8 cellular contexts compared by ENCODE assay signal in genomic region chr3:44339181-44339741, GRCh38. TPM values are rescaled to one million over a fixed set of nuclear protein-coding genes. Genes with fewer than 3 reads are reported as not detected.
DNase-seq lines count a peak whose midpoint lies in the region; ATAC-seq, FAIRE-seq and TF ChIP-seq lines count a peak whose summit lies in the region.

No MANE protein-coding gene starts in this region.

- peak overlapping the region; percentile 70 for H3K9ac ChIP-seq in DND-41 (ENCODE audit: low read depth, low read length)

- TF ChIP-seq CTCF in DND-41 (IDR thresholded peaks at IDR 0.05; ENCODE audit: borderline replicate concordance, extremely low read depth, low read length, poor library complexity, severe bottlenecking), result no peak
- TF ChIP-seq CTCF in PC-9 (conservative IDR thresholded peaks at IDR 0.05), result no peak
- no peak for TF ChIP-seq CTCF in esophagus muscularis mucosa (IDR thresholded peaks at IDR 0.05)
- no peak for TF ChIP-seq CTCF in pancreas (IDR thresholded peaks at IDR 0.05)

- POLR2A ChIA-PET in PC-9 (lab: Charles Lee; ENCODE audit: unreplicated experiment), result no interaction called here

- no peaks in the 10 kb centered on the region for H3K27me3 ChIP-seq in DND-41 (ENCODE audit: insufficient read depth, low read length, poor library complexity)
- no peaks in the 10 kb centered on the region for H3K27me3 ChIP-seq in PC-9 (ENCODE audit: insufficient read depth, low read depth)
- no peaks in the 10 kb centered on the region for H3K27me3 ChIP-seq in esophagus muscularis mucosa
- H3K27me3 ChIP-seq in pancreas, result no peaks in the 10 kb centered on the region

- H3K4me2 ChIP-seq in DND-41 (ENCODE audit: insufficient read depth, low read length) (peak overlapping the region; percentile 81), PC-9 (peak overlapping the region; percentile 95)

- TF ChIP-seq EP300 in esophagus muscularis mucosa (IDR thresholded peaks at IDR 0.05), result no peak

- no peak for ATAC-seq in DND-41 (ENCODE audit: insufficient read depth, low read depth)
- ATAC-seq in pancreas, result no peak

- TSS peak; percentile 36 for BruUV-seq in PC-9 (replicated peaks; lab: Mats Ljungman, UMichigan)

- H2AFZ ChIP-seq in DND-41 (ENCODE audit: low read depth, low read length) (peak overlapping the region; percentile 95), PC-9 (peak overlapping the region; percentile 92)

- intact Hi-C loops in PC-9 (cut with micrococcal nuclease; ENCODE audit: unreplicated experiment) (loop anchor here (5.0 to 10.0 kb wide), 2 partner anchors 138 to 794 kb away; partner anchors contain the start of gene ZNF445), esophagus muscularis mucosa (cut with DNase I) (loop anchor here (5.0 kb wide), 1 partner anchor 173 kb away; no protein-coding TSS in a partner anchor), pancreas (cut with DNase I) (no loop called here)

- FAIRE-seq in pancreas (lab: Jason Lieb, UNC), result peak; percentile 29
- FAIRE-seq in GM12892 (lab: Jason Lieb, UNC), result no peak

- TF ChIP-seq POLR2A in esophagus muscularis mucosa (IDR thresholded peaks at IDR 0.05; ENCODE audit: low read depth) (no peak), GM12892 (IDR thresholded peaks at IDR 0.05; ENCODE audit: low read depth, low read length) (no peak)

- H3K27ac ChIP-seq in DND-41 (ENCODE audit: low read length) (peak overlapping the region; percentile 96), PC-9 (peak overlapping the region; percentile 63), esophagus muscularis mucosa (replicated peaks in 1 of 4) (peak overlapping the region; percentile 94 to 99 (median 96)), pancreas (peak overlapping the region; percentile 92 to 100 (median 99))

- H3K9me2 ChIP-seq in PC-9 (ENCODE audit: insufficient read depth), result no peaks in the 10 kb centered on the region

- H3K4me1 ChIP-seq in DND-41 (ENCODE audit: insufficient read depth, low read length) (peaks cover 25% of the 10 kb centered on the region), PC-9 (replicated peaks; ENCODE audit: insufficient read depth) (peaks cover 19% of the 10 kb centered on the region), esophagus muscularis mucosa (peaks cover 33 to 57% (median 50%) of the 10 kb centered on the region in 4 donors), pancreas (peaks cover 0 to 19% (median 9%) of the 10 kb centered on the region in 3 donors)

- 14% methylated on average over 7 of the region's 7 CpGs for WGBS in esophagus muscularis mucosa
- 3 to 5% methylated on average over 7 of the region's 7 CpGs for WGBS in pancreas, 2 donors

- H3K9me3 ChIP-seq in DND-41 (ENCODE audit: insufficient read depth, low read length, severe bottlenecking) (no peaks in the 10 kb centered on the region), PC-9 (ENCODE audit: insufficient read depth, low read depth) (no peaks in the 10 kb centered on the region), esophagus muscularis mucosa (no peaks in the 10 kb centered on the region), pancreas (no peaks in the 10 kb centered on the region)

- H4K20me1 ChIP-seq in DND-41 (ENCODE audit: insufficient read depth, low read length), result no peaks in the 10 kb centered on the region
- H4K20me1 ChIP-seq in PC-9 (ENCODE audit: insufficient read depth), result no peaks in the 10 kb centered on the region

- H3K4me3 ChIP-seq in DND-41 (ENCODE audit: low read depth in 1 of 2, low read length in 2 of 2) (peak overlapping the region; percentile 45 to 69), PC-9 (peak overlapping the region; percentile 69), esophagus muscularis mucosa (peak overlapping the region; percentile 69 to 86 (median 82)), pancreas (peak overlapping the region; percentile 60 to 75 (median 64))

- CTCF ChIA-PET in PC-9 (lab: Charles Lee), result no interaction called here

- H3K79me2 ChIP-seq in DND-41 (ENCODE audit: insufficient read depth, low read length) (peaks cover 36% of the 10 kb centered on the region), PC-9 (ENCODE audit: low read depth) (peaks cover 20% of the 10 kb centered on the region)

- H3K36me3 ChIP-seq in DND-41 (ENCODE audit: insufficient read depth, low read length), result 0 out of 2 replicates have a peak, but pooled peaks cover 2% of the 10 kb centered on the region
- no peaks in the 10 kb centered on the region for H3K36me3 ChIP-seq in PC-9 (ENCODE audit: low read depth)
- no peaks in the 10 kb centered on the region for H3K36me3 ChIP-seq in esophagus muscularis mucosa
- no peaks in the 10 kb centered on the region for H3K36me3 ChIP-seq in pancreas

- no peaks in the 10 kb centered on the region for H3F3A ChIP-seq in PC-9 (ENCODE audit: insufficient read depth, low read depth)

- DNase-seq in DND-41 (no peak), PC-9 (no peak), esophagus muscularis mucosa (ENCODE audit: extremely low spot score) (no peak), pancreas (no peak), GM12892 (ENCODE audit: insufficient read length) (no peak), NK-92 (lab: John Stamatoyannopoulos, UW; ENCODE audit: unreplicated experiment) (no peak), GM19240 (ENCODE audit: insufficient read length, low spot score) (no peak), SIG-M5 (lab: John Stamatoyannopoulos, UW) (no peak)

RNA-seq across cellular contexts. Expression of gene TCAIM, which starts 0.7 kb away (rescaled TPM):
- total RNA-seq in PC-9 (2021) (22.8 and 28.3 TPM in 2 replicates), esophagus muscularis mucosa (10 to 100 TPM; 32.0 to 46.4 (median 36.5) TPM), pancreas (10 to 100 TPM in 4 of 6 donors, 1 to 10 TPM in 2; 7.0 to 15.4 (median 12.2) TPM)
- 1 to 10 TPM; 4.9 to 9.4 TPM for polyA plus RNA-seq in pancreas
- 16.9 TPM for polyA plus RNA-seq in GM12892 (2012; ENCODE audit: missing spikeins)

Comparison
In these comparisons a context has a peak if more than half of its experiments do, and no peak if none do; other contexts are left out.
1. intact Hi-C loops: an anchor here in PC-9 (5.0 to 10.0 kb wide) and esophagus muscularis mucosa (5.0 kb wide); none called in pancreas.